ENCODE assay signal across 12 cellular contexts in the genomic region with DNA sequence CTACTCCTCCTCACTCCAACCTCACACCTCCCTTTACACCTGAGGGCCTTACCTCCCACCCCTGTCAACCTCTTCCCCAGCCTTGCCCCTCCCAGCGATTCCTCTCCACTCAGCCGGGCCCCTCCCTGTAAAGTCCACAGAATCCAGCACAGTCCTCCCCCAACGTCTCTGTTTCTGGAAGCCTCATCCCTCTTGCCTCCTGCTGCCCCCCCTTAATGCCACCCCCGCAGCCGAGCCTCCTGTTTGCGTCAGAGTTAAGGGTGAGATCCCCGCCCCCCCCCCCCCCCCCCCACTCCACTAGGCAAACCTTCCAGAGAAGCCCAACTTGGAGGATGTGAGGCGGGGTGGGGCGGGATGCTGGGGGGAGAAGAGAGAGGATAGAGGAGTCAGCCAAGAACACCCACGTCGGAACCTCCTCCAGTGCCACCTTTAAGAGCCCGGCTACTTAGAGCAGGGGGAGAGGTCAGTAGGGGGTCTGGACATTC. TPM values are rescaled to one million over a fixed set of nuclear protein-coding genes. Genes with fewer than 3 reads are reported as not detected.
DNase-seq lines count a peak whose midpoint lies in the region; ATAC-seq and TF ChIP-seq lines count a peak whose summit lies in the region.
"Had no signal": no experiment of that assay in that cellular context is flagged by ENCODE, and none has a peak within 500 bp of the region (broad histone marks: within the 10 kb centered on the region; RNA-seq: fewer than 3 reads in every experiment).

No MANE protein-coding gene starts in this region.

- peak overlapping the region; percentile 43 for H3K18ac ChIP-seq in mesendoderm (ENCODE audit: low read length)

- H2BK5ac ChIP-seq in mesendoderm (ENCODE audit: low read length): peak overlapping the region; percentile 91

- H3K4me1 Mint-ChIP-seq in CD8-positive, alpha-beta T cell (ENCODE audit: low read depth): peaks cover 13% of the 10 kb centered on the region

- H3K4me1 ChIP-seq in HUES6 (ENCODE audit: control insufficient read depth, insufficient read depth, low read length): peaks cover 15% of the 10 kb centered on the region
- no peaks in the 10 kb centered on the region for H3K4me1 ChIP-seq in mesendoderm (ENCODE audit: control insufficient read depth, low read depth, low read length)
- peaks cover 15% of the 10 kb centered on the region for H3K4me1 ChIP-seq in CD8-positive, alpha-beta T cell (ENCODE audit: insufficient read depth, low read length)
- H3K4me1 ChIP-seq: prostate gland had no signal

- H3K9me3 Mint-ChIP-seq in CD8-positive, alpha-beta T cell: no peaks in the 10 kb centered on the region
- H3K9me3 Mint-ChIP-seq: CD4-positive, alpha-beta T cell had no signal

- WGBS in mesendoderm (ENCODE audit: extremely low coverage, insufficient coverage, low lambda C conversion rate): no CpG with 5 or more reads among the region's 12 CpGs

- no peak overlapping the region for H2BK15ac ChIP-seq in mesendoderm (replicated peaks; ENCODE audit: low read depth)

- peak overlapping the region; percentile 46 for H3K4ac ChIP-seq in mesendoderm (ENCODE audit: low read depth, low read length)

- H3K27ac Mint-ChIP-seq in CD8-positive, alpha-beta T cell: no peak overlapping the region
- H3K27ac Mint-ChIP-seq: activated naive CD4-positive, alpha-beta T cell treated with anti-CD3 and anti-CD28 coated beads, Interleukin-2, amount 50 U/mL, for 72 hours; CD4-positive, alpha-beta T cell had no signal

- POLR2A ChIA-PET in CD8-positive, alpha-beta T cell (lab: Charles Lee): no interaction called here

- TF ChIP-seq CTCF in AG09309 (IDR thresholded peaks at IDR 0.05; ENCODE audit: control insufficient read depth, insufficient read depth, low read depth, low read length, missing control alignments): no peak
- TF ChIP-seq CTCF in coronary artery (IDR thresholded peaks at IDR 0.05): no peak
- no peak for TF ChIP-seq CTCF in CD8-positive, alpha-beta T cell (IDR thresholded peaks at IDR 0.05)

- H2BK120ac ChIP-seq in mesendoderm (ENCODE audit: low read depth, low read length): peak overlapping the region; percentile 18

- ATAC-seq in HG03354 (IDR thresholded peaks at IDR 0.05; ENCODE audit: poor library complexity, severe bottlenecking, unreplicated experiment): no peak
- no peak for ATAC-seq in HG03342 (IDR thresholded peaks at IDR 0.05; ENCODE audit: unreplicated experiment)
- ATAC-seq in CD8-positive, alpha-beta T cell: no peak
- ATAC-seq: activated naive CD4-positive, alpha-beta T cell treated with anti-CD3 and anti-CD28 coated beads, Interleukin-2, amount 50 U/mL, for 72 hours had no signal

- H3K4me2 ChIP-seq in mesendoderm (ENCODE audit: low read length): peak overlapping the region; percentile 96

- no peaks in the 10 kb centered on the region for H3K36me3 ChIP-seq in HUES6 (ENCODE audit: control insufficient read depth, insufficient read depth, low read length)
- no peaks in the 10 kb centered on the region for H3K36me3 ChIP-seq in mesendoderm (ENCODE audit: control insufficient read depth, insufficient read depth, low read length)
- H3K36me3 ChIP-seq in CD8-positive, alpha-beta T cell (ENCODE audit: insufficient read depth, low read length): no peaks in the 10 kb centered on the region
- H3K36me3 ChIP-seq: prostate gland had no signal

- no peak overlapping the region for H4K8ac ChIP-seq in mesendoderm (ENCODE audit: low read depth, low read length)

- H3K9ac ChIP-seq in HUES6 (ENCODE audit: low read length): peak overlapping the region; percentile 66
- peak overlapping the region; percentile 78 for H3K9ac ChIP-seq in mesendoderm (ENCODE audit: low read length)

- H3K27me3 ChIP-seq in HUES6 (ENCODE audit: control insufficient read depth, insufficient read depth, low read length) (peaks cover 12% of the 10 kb centered on the region; the same call in 1 of the 2 replicates), mesendoderm (ENCODE audit: insufficient read depth, low read length, poor library complexity) (no peaks in the 10 kb centered on the region)
- H3K27me3 ChIP-seq in CD8-positive, alpha-beta T cell (ENCODE audit: insufficient read depth, low read length): peaks cover 30% of the 10 kb centered on the region

- H3K9me3 ChIP-seq in HUES6 (ENCODE audit: control insufficient read depth, insufficient read depth, low read depth, low read length): no peaks in the 10 kb centered on the region
- H3K9me3 ChIP-seq in CD8-positive, alpha-beta T cell (ENCODE audit: low read length): no peaks in the 10 kb centered on the region
- H3K9me3 ChIP-seq: prostate gland had no signal

- H3K27ac ChIP-seq in HUES6 (ENCODE audit: low read depth, low read length) (0 out of 2 replicates have a peak overlapping the region, but pooled peaks have one; percentile 32), coronary artery (no peak overlapping the region), mesendoderm (ENCODE audit: low read depth, low read length) (peak overlapping the region; percentile 13)
- no peak overlapping the region for H3K27ac ChIP-seq in CD8-positive, alpha-beta T cell (ENCODE audit: low read depth, low read length)
- H3K27ac ChIP-seq: prostate gland had no signal

- H3K23ac ChIP-seq in mesendoderm (ENCODE audit: low read length): no peak overlapping the region

- H3K4me3 ChIP-seq in AG09309 (ENCODE audit: control insufficient read depth, low read depth, low read length): peak overlapping the region; percentile 19
- H3K4me3 ChIP-seq in HUES6 (ENCODE audit: low read depth, low read length): peak overlapping the region; percentile 74
- peak overlapping the region; percentile 60 for H3K4me3 ChIP-seq in coronary artery
- H3K4me3 ChIP-seq in mesendoderm (ENCODE audit: low read length): peak overlapping the region; percentile 51
- no peak overlapping the region for H3K4me3 ChIP-seq in CD8-positive, alpha-beta T cell (ENCODE audit: low read depth, low read length)
- H3K4me3 ChIP-seq: prostate gland had no signal

- H3K79me2 ChIP-seq in mesendoderm (ENCODE audit: control insufficient read depth, insufficient read depth, low read length): peaks cover 7% of the 10 kb centered on the region

- CTCF ChIA-PET in CD8-positive, alpha-beta T cell (lab: Charles Lee): no interaction called here

- no peak overlapping the region for H2AK5ac ChIP-seq in mesendoderm (ENCODE audit: low read length)

- no peaks in the 10 kb centered on the region for H3K36me3 Mint-ChIP-seq in CD8-positive, alpha-beta T cell

- DNase-seq in AG09309 (ENCODE audit: low read depth): no peak
- no peak for DNase-seq in coronary artery (ENCODE audit: low spot score)
- DNase-seq in mesendoderm: peak; percentile 63
- no peak for DNase-seq in NCI-H2196 (lab: John Stamatoyannopoulos, UW; ENCODE audit: unreplicated experiment)
- DNase-seq in CD8-positive, alpha-beta T cell: no peak
- DNase-seq: activated CD4-positive, alpha-beta T cell treated with anti-CD3 and anti-CD28 coated beads, Interleukin-2, amount 50 U/mL, for 48 hours; CD4-positive, alpha-beta T cell had no signal

- H3K56ac ChIP-seq in mesendoderm (ENCODE audit: low read length): peak overlapping the region; percentile 94

- intact Hi-C loops in CD8-positive, alpha-beta T cell (cut with DNase I, micrococcal nuclease): loop anchor here in 1 of 2 experiments (5.0 to 10.0 kb wide), 2 partner anchors 79 to 549 kb away; no protein-coding TSS in a partner anchor

- H3K79me1 ChIP-seq in mesendoderm (ENCODE audit: low read length): peaks cover 3% of the 10 kb centered on the region

- peaks cover 69% of the 10 kb centered on the region for H3K27me3 Mint-ChIP-seq in CD8-positive, alpha-beta T cell (ENCODE audit: low read depth)

- H3K4me3 Mint-ChIP-seq in CD8-positive, alpha-beta T cell: no peak overlapping the region
- H3K4me3 Mint-ChIP-seq: CD4-positive, alpha-beta T cell had no signal

- H4K5ac ChIP-seq in mesendoderm (ENCODE audit: low read length): no peak overlapping the region

RNA-seq across cellular contexts. Expression of a gene that starts 2.1 kb away (rescaled TPM):
- 11.5 TPM for polyA plus RNA-seq in mesendoderm (2013, experiment 1 of 2)
- polyA plus RNA-seq in mesendoderm (2013, experiment 2 of 2): 11.3 TPM
- under 1 TPM; 0.03 to 0.06 TPM for total RNA-seq in CD8-positive, alpha-beta T cell

RNA-seq across cellular contexts. Expression of a gene that starts 33.2 kb away (rescaled TPM):
- polyA plus RNA-seq in mesendoderm (2013, experiment 1 of 2): 51.4 TPM
- 54.7 TPM for polyA plus RNA-seq in mesendoderm (2013, experiment 2 of 2)
- 10 to 100 TPM; 28.1 to 29.7 TPM for total RNA-seq in CD8-positive, alpha-beta T cell

Comparison
In these comparisons a context has a peak if more than half of its experiments do, and no peak if none do; other contexts are left out.
1. H3K27ac ChIP-seq: peak in HUES6 (single experiment) and mesendoderm (single experiment); none in coronary artery (0 of 2) and CD8-positive, alpha-beta T cell (single experiment).